10 cellular contexts compared by ENCODE assay signal in genomic region chr2:19359021-19359357, GRCh38. TPM values are rescaled to one million over a fixed set of nuclear protein-coding genes. Genes with fewer than 3 reads are reported as not detected.
DNase-seq lines count a peak whose midpoint lies in the region; ATAC-seq and TF ChIP-seq lines count a peak whose summit lies in the region.
"Had no signal": no experiment of that assay in that cellular context is flagged by ENCODE, and none has a peak within 500 bp of the region (broad histone marks: within the 10 kb centered on the region; RNA-seq: fewer than 3 reads in every experiment).

No MANE protein-coding gene starts in this region.

- H4K20me1 ChIP-seq in smooth muscle cell (ENCODE audit: low read depth): no peaks in the 10 kb centered on the region

- H3K4me3 ChIP-seq in HAP-1: peak overlapping the region; percentile 61
- peak overlapping the region; percentile 65 to 91 for H3K4me3 ChIP-seq in ascending aorta
- peak overlapping the region; percentile 47 to 51 for H3K4me3 ChIP-seq in left lung
- peak overlapping the region; percentile 68 for H3K4me3 ChIP-seq in smooth muscle cell

- no peak for ATAC-seq in left lung
- ATAC-seq in HG02642 (IDR thresholded peaks at IDR 0.05; ENCODE audit: poor library complexity, unreplicated experiment): no peak

- no peaks in the 10 kb centered on the region for H3K36me3 ChIP-seq in HAP-1 (replicated peaks)
- no peaks in the 10 kb centered on the region for H3K36me3 ChIP-seq in ascending aorta
- H3K36me3 ChIP-seq in left lung: no peaks in the 10 kb centered on the region
- no peaks in the 10 kb centered on the region for H3K36me3 ChIP-seq in smooth muscle cell (ENCODE audit: low read depth)

- peak overlapping the region; percentile 93 for H2AFZ ChIP-seq in smooth muscle cell (ENCODE audit: low read depth)

- intact Hi-C loops in ascending aorta (cut with DNase I) (loop anchor here (5.0 to 10.0 kb wide), 4 partner anchors 367 to 1086 kb away; partner anchors contain the start of genes LAPTM4A and RHOB), left lung (cut with DNase I) (no loop called here)

- H3K4me2 ChIP-seq in smooth muscle cell: peak overlapping the region; percentile 95

- no peak overlapping the region for H3K9ac ChIP-seq in smooth muscle cell (ENCODE audit: low read depth)

- no peaks in the 10 kb centered on the region for H3K79me2 ChIP-seq in smooth muscle cell (ENCODE audit: low read depth)

- H3K27me3 ChIP-seq in HAP-1 (ENCODE audit: low read depth): peaks cover 3% of the 10 kb centered on the region; the same call in 1 of the 2 replicates
- H3K27me3 ChIP-seq in ascending aorta: no peaks in the 10 kb centered on the region
- peaks cover 69 to 96% of the 10 kb centered on the region in 2 donors for H3K27me3 ChIP-seq in left lung
- peaks cover 89% of the 10 kb centered on the region for H3K27me3 ChIP-seq in smooth muscle cell (ENCODE audit: low read depth)

- no peak for DNase-seq in HAP-1 (ENCODE audit: low spot score in 2 of 2)
- no peak for DNase-seq in ascending aorta (ENCODE audit: low spot score in 2 of 2)
- DNase-seq in left lung: no peak
- DNase-seq in smooth muscle cell (lab: John Stamatoyannopoulos, UW; ENCODE audit: unreplicated experiment): no peak
- DNase-seq in HuH-7.5 (ENCODE audit: low spot score): no peak
- no peak for DNase-seq in NCI-H2107 treated with DMSO at 0.1 percent for 48 hours (lab: John Stamatoyannopoulos, UW; ENCODE audit: unreplicated experiment)
- no peak for DNase-seq in anterior cingulate cortex (lab: John Stamatoyannopoulos, UW)
- DNase-seq: amygdala, GF-D8 had no signal

- peaks cover 17% of the 10 kb centered on the region; the same call in 1 of the 2 replicates for H3K4me1 ChIP-seq in HAP-1
- H3K4me1 ChIP-seq in ascending aorta: peaks cover 11 to 17% of the 10 kb centered on the region in 2 donors
- H3K4me1 ChIP-seq in left lung: peaks cover 4 to 36% of the 10 kb centered on the region in 2 donors
- peaks cover 20% of the 10 kb centered on the region for H3K4me1 ChIP-seq in smooth muscle cell (ENCODE audit: low read depth)

- H3F3A ChIP-seq in smooth muscle cell (ENCODE audit: low read depth): no peaks in the 10 kb centered on the region

- TF ChIP-seq CTCF in ascending aorta (IDR thresholded peaks at IDR 0.05) (no peak), left lung (IDR thresholded peaks at IDR 0.05) (no peak), smooth muscle cell (IDR thresholded peaks at IDR 0.05; ENCODE audit: borderline replicate concordance, insufficient read depth, poor library complexity, severe bottlenecking) (no peak)

- H3K27ac ChIP-seq in ascending aorta: peak overlapping the region; percentile 96
- H3K27ac ChIP-seq in left lung: peak overlapping the region in 1 of 2 donors; percentile 13
- H3K27ac ChIP-seq in smooth muscle cell (ENCODE audit: low read depth): no peak overlapping the region

- H3K9me3 ChIP-seq in HAP-1 (peaks cover 2% of the 10 kb centered on the region; the same call in 1 of the 2 replicates), ascending aorta (no peaks in the 10 kb centered on the region), left lung (no peaks in the 10 kb centered on the region), smooth muscle cell (replicated peaks; ENCODE audit: low read depth) (no peaks in the 10 kb centered on the region)

- in situ Hi-C loops in HAP-1 (cut with MboI; ENCODE audit: low sequenced_read_pairs): loop anchor here (10.0 to 25.0 kb wide), 2 partner anchors 472 to 824 kb away; no protein-coding TSS in a partner anchor

- 17% methylated on average over 14 of the region's 14 CpGs for WGBS in smooth muscle cell (ENCODE audit: low lambda C conversion rate)

RNA-seq across cellular contexts. Expression of gene OSR1, which starts 0.6 kb away (rescaled TPM):
- total RNA-seq in ascending aorta: 66.7 TPM
- 10 to 100 TPM; 20.5 to 41.5 TPM for total RNA-seq in left lung
- total RNA-seq in smooth muscle cell: 0.85 and 3.2 TPM in 2 replicates
- polyA plus RNA-seq in smooth muscle cell: 1.4 and 6.3 TPM in 2 replicates
